In the genomic region with DNA sequence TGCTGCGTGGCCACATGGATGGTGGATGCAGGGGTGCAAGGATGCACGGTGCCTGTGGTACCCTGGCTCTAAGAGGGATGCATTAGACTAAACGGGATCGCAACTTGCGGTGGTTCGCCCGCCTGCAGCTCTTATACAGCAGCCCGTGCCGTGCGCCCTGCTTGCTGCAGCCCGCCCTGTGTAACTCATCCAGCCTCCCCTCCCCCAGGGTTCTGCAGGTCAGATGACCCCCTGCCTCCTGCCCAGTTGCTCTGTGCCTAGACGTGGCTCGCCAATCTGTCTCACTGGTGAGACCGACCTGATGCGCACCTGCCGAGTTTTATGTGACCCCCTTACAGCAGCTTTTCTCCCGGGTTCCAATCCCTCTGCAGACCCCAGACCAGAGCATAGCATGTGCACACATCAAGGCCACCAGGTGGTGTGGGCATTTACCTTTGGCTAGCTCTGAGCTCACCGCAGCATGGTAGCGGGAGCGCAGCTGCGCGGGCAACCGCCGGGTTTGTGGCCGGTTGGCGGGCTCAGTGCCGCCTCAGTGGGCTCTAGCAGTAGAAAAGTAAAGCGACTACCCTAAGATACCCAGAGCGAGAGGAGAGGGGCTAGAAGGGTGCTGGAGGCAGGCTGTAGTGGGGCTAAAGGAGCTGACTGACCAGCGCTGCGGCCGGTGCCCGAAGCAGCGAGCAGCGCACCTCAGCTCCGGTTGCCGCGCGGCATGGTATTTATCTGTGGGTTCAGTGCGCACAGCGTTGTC, we compare ENCODE assay signal across 8 cellular contexts. TPM values are rescaled to one million over a fixed set of nuclear protein-coding genes. Genes with fewer than 3 reads are reported as not detected.
DNase-seq lines count a peak whose midpoint lies in the region; ATAC-seq and TF ChIP-seq lines count a peak whose summit lies in the region.

No MANE protein-coding gene starts in this region.

- peaks cover 0 to 65% (median 33%) of the 10 kb centered on the region in 45 donors for H3K27me3 ChIP-seq in dorsolateral prefrontal cortex

- peak overlapping the region; percentile 45; the same call in 1 of the 2 replicates for H3K27ac ChIP-seq in C4-2B
- H3K27ac ChIP-seq in dorsolateral prefrontal cortex: no peak overlapping the region

- peak overlapping the region; percentile 91 for H3K4me3 Mint-ChIP-seq in natural killer cell

- H3K27ac Mint-ChIP-seq in natural killer cell: peak overlapping the region; percentile 24 to 61

- peaks cover 47 to 68% of the 10 kb centered on the region in 2 donors for H3K27me3 Mint-ChIP-seq in natural killer cell (ENCODE audit: low read depth in 2 of 2)

- TF ChIP-seq CTCF in C4-2B (conservative IDR thresholded peaks at IDR 0.05) (no peak), dorsolateral prefrontal cortex (IDR thresholded peaks at IDR 0.05 in 54 of 56, conservative IDR thresholded peaks at IDR 0.05 in 2 of 56; ENCODE audit: low read depth in 1 of 56, partially characterized antibody in 56 of 56) (no peak), natural killer cell (IDR thresholded peaks at IDR 0.05) (no peak)

- H3K9me3 Mint-ChIP-seq in natural killer cell: no peaks in the 10 kb centered on the region

- intact Hi-C loops in dorsolateral prefrontal cortex (cut with DNase I) (loop anchor here in 1 of 2 donors (5.0 kb wide), 1 partner anchor 614 kb away; no protein-coding TSS in a partner anchor), natural killer cell (cut with micrococcal nuclease) (loop anchor here (5.0 kb wide), 1 partner anchor 199 kb away; a partner anchor contains a TSS)

- peak overlapping the region; percentile 23 to 73 (median 51) for H3K4me3 ChIP-seq in dorsolateral prefrontal cortex

- H3K36me3 Mint-ChIP-seq in natural killer cell: no peaks in the 10 kb centered on the region

- ATAC-seq in natural killer cell: peak in 1 of 3 donors; percentile 23
- ATAC-seq in GM18873 (IDR thresholded peaks at IDR 0.05; ENCODE audit: low FRiP score, unreplicated experiment): no peak

- H3K4me1 Mint-ChIP-seq in natural killer cell: peaks cover 0 to 32% of the 10 kb centered on the region in 2 donors

- DNase-seq in HuH-7.5 (ENCODE audit: low spot score) (peak; percentile 48), dorsolateral prefrontal cortex (no peak), natural killer cell (no peak), NOMO-1 treated with dmso at 0.1 percent for 144 hours (lab: John Stamatoyannopoulos, UW; ENCODE audit: unreplicated experiment) (no peak), NCI-H1092 treated with DMSO at 0.1 percent for 48 hours (lab: John Stamatoyannopoulos, UW) (no peak), hippocampal formation (lab: John Stamatoyannopoulos, UW) (no peak)

RNA-seq across cellular contexts. Expression of a gene that starts 0.7 kb away (rescaled TPM):
- total RNA-seq in dorsolateral prefrontal cortex (1 to 10 TPM in 36 of 120 experiments, under 1 TPM in 76, not detected in 8; 0.19 to 2.7 (median 0.78) TPM), natural killer cell (under 1 TPM in 2 of 3 donors, not detected in 1; 0.60 to 0.66 TPM)

RNA-seq across cellular contexts. Expression of a gene that starts 1.1 kb away (rescaled TPM):
- 1,000 to 10,000 TPM in 119 of 120 experiments, 100 to 1,000 TPM in 1; 843 to 2,758 (median 1,845) TPM for total RNA-seq in dorsolateral prefrontal cortex
- total RNA-seq in natural killer cell: 100 to 1,000 TPM; 530 to 823 (median 582) TPM
